8 cellular contexts compared by ENCODE assay signal in genomic region chr11:59207988-59208432, GRCh38. TPM values are rescaled to one million over a fixed set of nuclear protein-coding genes. Genes with fewer than 3 reads are reported as not detected.
DNase-seq lines count a peak whose midpoint lies in the region; TF ChIP-seq lines count a peak whose summit lies in the region.

No MANE protein-coding gene starts in this region.

- no peak overlapping the region for H2BK15ac ChIP-seq in mesenchymal stem cell (ENCODE audit: low read depth, poor library complexity, severe bottlenecking)

- no peaks in the 10 kb centered on the region for H3K79me2 ChIP-seq in Loucy (ENCODE audit: insufficient read depth, low read length)

- H3K18ac ChIP-seq in mesenchymal stem cell (ENCODE audit: low read depth in 1 of 2, low read length in 2 of 2), result no peak overlapping the region

- H3K79me1 ChIP-seq in mesenchymal stem cell (replicated peaks; ENCODE audit: low read length, poor library complexity, severe bottlenecking), result no peaks in the 10 kb centered on the region

- no peaks in the 10 kb centered on the region for H3K9me2 ChIP-seq in Loucy (replicated peaks; ENCODE audit: low read depth, low read length)

- H4K8ac ChIP-seq in mesenchymal stem cell (ENCODE audit: low read length), result no peak overlapping the region

- no peak overlapping the region for H3K14ac ChIP-seq in mesenchymal stem cell (ENCODE audit: low read length in 2 of 2)

- H3K9ac ChIP-seq in Loucy (ENCODE audit: low read depth, low read length, poor library complexity, severe bottlenecking), result no peak overlapping the region
- no peak overlapping the region for H3K9ac ChIP-seq in mesenchymal stem cell (ENCODE audit: low read length)
- peak overlapping the region in 1 of 5 donors; percentile 4 for H3K9ac ChIP-seq in subcutaneous abdominal adipose tissue (ENCODE audit: low read length in 5 of 5)

- no peak overlapping the region for H3K23ac ChIP-seq in mesenchymal stem cell (ENCODE audit: low read length in 2 of 2)

- TF ChIP-seq CTCF in Loucy (conservative IDR thresholded peaks at IDR 0.05; ENCODE audit: low read length), result peak; percentile 78

- H2BK12ac ChIP-seq in mesenchymal stem cell (ENCODE audit: low read length in 2 of 2), result no peak overlapping the region

- no peak overlapping the region for H3K27ac ChIP-seq in mesenchymal stem cell (ENCODE audit: low read length, poor library complexity, severe bottlenecking)
- H3K27ac ChIP-seq in subcutaneous abdominal adipose tissue (ENCODE audit: low read depth, low read length), result peak overlapping the region; percentile 7

- H3K27me3 ChIP-seq in HAP-1 (ENCODE audit: low read depth), result no peaks in the 10 kb centered on the region
- H3K27me3 ChIP-seq in Loucy (ENCODE audit: insufficient read depth, low read length, poor library complexity, severe bottlenecking), result no peaks in the 10 kb centered on the region
- peaks cover 11 to 30% of the 10 kb centered on the region in 2 experiments for H3K27me3 ChIP-seq in mesenchymal stem cell (ENCODE audit: control insufficient read depth in 1 of 2, insufficient read depth in 1 of 2, low read length in 2 of 2)
- no peaks in the 10 kb centered on the region for H3K27me3 ChIP-seq in subcutaneous abdominal adipose tissue (ENCODE audit: control insufficient read depth in 5 of 5, insufficient read depth in 4 of 5, low read length in 5 of 5)

- H3K9me3 ChIP-seq in HAP-1 (no peaks in the 10 kb centered on the region), Loucy (ENCODE audit: insufficient read depth, low read depth, low read length) (no peaks in the 10 kb centered on the region), mesenchymal stem cell (ENCODE audit: control insufficient read depth, low read length) (no peaks in the 10 kb centered on the region), subcutaneous abdominal adipose tissue (ENCODE audit: control insufficient read depth in 5 of 5, low read length in 5 of 5) (no peaks in the 10 kb centered on the region)

- H4K20me1 ChIP-seq in Loucy (ENCODE audit: insufficient read depth, low read length, poor library complexity, severe bottlenecking), result no peaks in the 10 kb centered on the region

- H3K4me1 ChIP-seq in HAP-1 (no peaks in the 10 kb centered on the region), Loucy (ENCODE audit: insufficient read depth, low read length, poor library complexity, severe bottlenecking) (no peaks in the 10 kb centered on the region), mesenchymal stem cell (ENCODE audit: control insufficient read depth, insufficient read depth, low read depth, low read length) (no peaks in the 10 kb centered on the region), subcutaneous abdominal adipose tissue (ENCODE audit: control insufficient read depth in 5 of 5, insufficient read depth in 5 of 5, low read length in 5 of 5) (peaks cover 0 to 44% (median 26%) of the 10 kb centered on the region in 5 donors)

- DNase-seq in activated T-cell treated with anti-CD3 and anti-CD28 coated beads for 1 hour (ENCODE audit: low read depth), result peak; percentile 11
- DNase-seq in activated T-cell treated with anti-CD3 and anti-CD28 coated beads, Interleukin-2, amount 50 U/mL, for 1 hour, result no peak
- peak; percentile 26 to 37 for DNase-seq in HAP-1 (ENCODE audit: low spot score in 2 of 2)
- peak; percentile 21 for DNase-seq in T-helper 9 cell
- peak; percentile 73 for DNase-seq in dermis blood vessel endothelial cell
- DNase-seq in mesenchymal stem cell, result peak; percentile 60

- H2AFZ ChIP-seq in Loucy (ENCODE audit: low read length) (peak overlapping the region; percentile 63; the same call in 1 of the 2 replicates), mesenchymal stem cell (ENCODE audit: low read depth, low read length) (no peak overlapping the region)

- H4K91ac ChIP-seq in mesenchymal stem cell (ENCODE audit: low read length), result no peak overlapping the region

- no peak overlapping the region for H3K4ac ChIP-seq in mesenchymal stem cell (ENCODE audit: low read depth in 1 of 2, low read length in 2 of 2)

- no peaks in the 10 kb centered on the region for H3F3A ChIP-seq in Loucy (ENCODE audit: low read depth)

- H2BK5ac ChIP-seq in mesenchymal stem cell (ENCODE audit: low read depth, low read length, poor library complexity, severe bottlenecking), result no peak overlapping the region

- H3K4me2 ChIP-seq in Loucy (ENCODE audit: low read depth, low read length, poor library complexity, severe bottlenecking), result no peak overlapping the region
- no peak overlapping the region for H3K4me2 ChIP-seq in mesenchymal stem cell (ENCODE audit: low read length, poor library complexity, severe bottlenecking)

- no peak overlapping the region for H2AK5ac ChIP-seq in mesenchymal stem cell (ENCODE audit: low read length, severe bottlenecking)

- H3K36me3 ChIP-seq in HAP-1 (replicated peaks) (peaks cover 4% of the 10 kb centered on the region; the same call in 1 of the 2 replicates), Loucy (ENCODE audit: insufficient read depth, low read length) (no peaks in the 10 kb centered on the region), mesenchymal stem cell (ENCODE audit: control insufficient read depth in 1 of 2, insufficient read depth in 2 of 2, low read depth in 1 of 2, low read length in 2 of 2) (no peaks in the 10 kb centered on the region), subcutaneous abdominal adipose tissue (ENCODE audit: control insufficient read depth in 5 of 5, insufficient read depth in 5 of 5, low read length in 5 of 5) (peaks cover 11 to 36% (median 27%) of the 10 kb centered on the region in 5 donors)

- no peak overlapping the region for H3K4me3 ChIP-seq in HAP-1
- H3K4me3 ChIP-seq in Loucy (ENCODE audit: low read length, poor library complexity, severe bottlenecking), result no peak overlapping the region
- H3K4me3 ChIP-seq in mesenchymal stem cell (ENCODE audit: insufficient read depth in 1 of 2, low read depth in 1 of 2, low read length in 2 of 2), result no peak overlapping the region
- H3K4me3 ChIP-seq in subcutaneous abdominal adipose tissue (ENCODE audit: low read depth in 1 of 5, low read length in 5 of 5), result peak overlapping the region; percentile 22 to 68 (median 58)

- no peak overlapping the region for H2BK120ac ChIP-seq in mesenchymal stem cell (ENCODE audit: low read depth, low read length)

- WGBS in mesenchymal stem cell, result 2% methylated on average over 3 of the region's 4 CpGs

- in situ Hi-C loops in HAP-1 (cut with MboI; ENCODE audit: low sequenced_read_pairs), result no loop called here

RNA-seq across cellular contexts. Expression of gene MPEG1, which starts 4.7 kb away (rescaled TPM):
- total RNA-seq in dermis blood vessel endothelial cell, result not detected in 2 replicates
- not detected for polyA plus RNA-seq in mesenchymal stem cell (2013, experiment 1 of 2)
- polyA plus RNA-seq in mesenchymal stem cell (2013, experiment 2 of 2), result not detected

RNA-seq across cellular contexts. Expression of gene DTX4, which starts 36.1 kb away (rescaled TPM):
- 28.1 and 32.9 TPM in 2 replicates for total RNA-seq in dermis blood vessel endothelial cell
- polyA plus RNA-seq in mesenchymal stem cell (2013, experiment 1 of 2), result 1.8 TPM
- 2.0 TPM for polyA plus RNA-seq in mesenchymal stem cell (2013, experiment 2 of 2)

Comparison
In these comparisons a context has a peak if more than half of its experiments do, and no peak if none do; other contexts are left out.
1. H3K4me3 ChIP-seq: peak in subcutaneous abdominal adipose tissue (5 of 5); none in HAP-1 (single experiment), Loucy (single experiment) and mesenchymal stem cell (0 of 2).